8 cellular contexts compared by ENCODE assay signal in the genomic region with DNA sequence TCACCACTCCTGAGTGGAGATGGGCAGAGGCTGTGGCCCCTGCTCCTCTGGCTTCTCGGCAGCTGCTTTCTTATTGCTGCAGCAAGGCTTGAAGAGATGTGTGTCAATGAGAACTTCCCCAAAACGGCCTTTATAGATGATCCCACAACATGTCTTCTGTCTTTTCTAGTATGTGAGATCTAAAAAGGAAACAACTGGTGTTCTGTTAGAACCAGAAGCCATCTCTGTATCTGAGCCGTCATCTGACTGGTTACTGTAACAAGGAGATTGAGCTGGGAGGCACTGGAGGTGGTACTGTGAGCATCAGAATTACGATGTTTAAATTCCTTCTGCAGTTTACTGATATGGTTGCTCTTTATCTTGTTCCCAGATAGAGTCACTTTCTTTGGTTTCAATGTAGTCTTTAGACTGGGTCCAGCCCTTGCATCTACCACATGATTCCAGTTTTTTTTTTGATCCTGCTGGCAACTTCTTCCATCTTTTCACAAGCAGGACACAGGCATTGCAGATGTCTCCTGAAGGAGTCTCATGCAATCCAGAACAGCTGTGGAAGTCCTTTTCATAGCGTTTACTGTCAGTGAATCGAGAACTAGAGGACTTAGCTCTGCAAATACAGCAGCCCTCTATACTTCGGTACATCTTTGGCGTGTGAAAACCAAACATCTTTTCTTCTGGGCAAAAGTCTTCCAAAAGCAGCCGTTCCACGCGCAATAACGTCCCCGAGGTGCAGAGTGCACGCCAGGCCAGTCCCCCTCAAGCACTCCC. TPM values are rescaled to one million over a fixed set of nuclear protein-coding genes. Genes with fewer than 3 reads are reported as not detected.
DNase-seq lines count a peak whose midpoint lies in the region; ATAC-seq and TF ChIP-seq lines count a peak whose summit lies in the region.
"Not testable (repeated sequence)": the region's sequence is repeated elsewhere in the genome, so short reads cannot be mapped to it uniquely, and the experiment has no call there.

No MANE protein-coding gene starts in this region.

- not testable (repeated sequence) for H2BK12ac ChIP-seq in mesenchymal stem cell (ENCODE audit: low read length in 2 of 2)

- DNase-seq in GF-D8 (lab: John Stamatoyannopoulos, UW) (peak; percentile 77), MV-4-11 (lab: John Stamatoyannopoulos, UW) (peak; percentile 83), SKM-1 treated with dmso at 0.1 percent for 144 hours (lab: John Stamatoyannopoulos, UW; ENCODE audit: unreplicated experiment) (peak; percentile 28), cerebellar cortex (ENCODE audit: low spot score) (peak; percentile 5), testis (peak; percentile 45)
- not testable (repeated sequence) for DNase-seq in mesenchymal stem cell

- H2BK15ac ChIP-seq in mesenchymal stem cell (ENCODE audit: low read depth, poor library complexity, severe bottlenecking), result not testable (repeated sequence)

- not testable (repeated sequence) for H3K14ac ChIP-seq in mesenchymal stem cell (ENCODE audit: low read length in 2 of 2)

- H4K8ac ChIP-seq in mesenchymal stem cell (ENCODE audit: low read length), result not testable (repeated sequence)

- not testable (repeated sequence) for H4K91ac ChIP-seq in mesenchymal stem cell (ENCODE audit: low read length)

- H3K23ac ChIP-seq in mesenchymal stem cell (ENCODE audit: low read length in 2 of 2), result not testable (repeated sequence)

- ATAC-seq in GM21576 (IDR thresholded peaks at IDR 0.05; ENCODE audit: unreplicated experiment) (peak; percentile 56), HG03159 (IDR thresholded peaks at IDR 0.05; ENCODE audit: unreplicated experiment) (peak; percentile 49)

- not testable (repeated sequence) for H3K79me1 ChIP-seq in mesenchymal stem cell (replicated peaks; ENCODE audit: low read length, poor library complexity, severe bottlenecking)

- TF ChIP-seq POLR2A in testis (IDR thresholded peaks at IDR 0.05), result not testable (repeated sequence)

- H3K18ac ChIP-seq in mesenchymal stem cell (ENCODE audit: low read depth in 1 of 2, low read length in 2 of 2), result not testable (repeated sequence)

- TF ChIP-seq CTCF in testis (IDR thresholded peaks at IDR 0.05), result not testable (repeated sequence)

- not testable (repeated sequence) for H3K36me3 ChIP-seq in mesenchymal stem cell (ENCODE audit: control insufficient read depth in 1 of 2, insufficient read depth in 2 of 2, low read depth in 1 of 2, low read length in 2 of 2); testis (ENCODE audit: low read depth, missing control alignments)

- H3K9ac ChIP-seq in mesenchymal stem cell (ENCODE audit: low read length), result peak overlapping the region; percentile 49

- not testable (repeated sequence) for H2AK5ac ChIP-seq in mesenchymal stem cell (ENCODE audit: low read length, severe bottlenecking)

- H3K4me1 ChIP-seq in mesenchymal stem cell (ENCODE audit: control insufficient read depth, insufficient read depth, low read depth, low read length); testis: not testable (repeated sequence)

- H3K27me3 ChIP-seq in mesenchymal stem cell (ENCODE audit: control insufficient read depth in 1 of 2, insufficient read depth in 1 of 2, low read length in 2 of 2); testis: not testable (repeated sequence)

- intact Hi-C loops in testis (cut with DNase I; ENCODE audit: low total_unique reads), result not testable (repeated sequence)

- not testable (repeated sequence) for H3K4me2 ChIP-seq in mesenchymal stem cell (ENCODE audit: low read length, poor library complexity, severe bottlenecking)

- peak overlapping the region in 1 of 2 experiments; percentile 54 for H3K4me3 ChIP-seq in mesenchymal stem cell (ENCODE audit: insufficient read depth in 1 of 2, low read depth in 1 of 2, low read length in 2 of 2)
- H3K4me3 ChIP-seq in testis, result not testable (repeated sequence)

- not testable (repeated sequence) for H2AFZ ChIP-seq in mesenchymal stem cell (ENCODE audit: low read depth, low read length)

- not testable (repeated sequence) for H2BK5ac ChIP-seq in mesenchymal stem cell (ENCODE audit: low read depth, low read length, poor library complexity, severe bottlenecking)

- H3K4ac ChIP-seq in mesenchymal stem cell (ENCODE audit: low read depth in 1 of 2, low read length in 2 of 2), result not testable (repeated sequence)

- not testable (repeated sequence) for H3K9me3 ChIP-seq in mesenchymal stem cell (ENCODE audit: control insufficient read depth, low read length); testis

- not testable (repeated sequence) for H2BK120ac ChIP-seq in mesenchymal stem cell (ENCODE audit: low read depth, low read length)

- not testable (repeated sequence) for H3K27ac ChIP-seq in mesenchymal stem cell (ENCODE audit: low read length, poor library complexity, severe bottlenecking)
- peak overlapping the region; percentile 17 to 55 for H3K27ac ChIP-seq in testis

- 90% methylated on average over 12 of the region's 14 CpGs for WGBS in mesenchymal stem cell
- 59 to 72% methylated on average over 14 of the region's 14 CpGs for WGBS in testis, 2 donors

RNA-seq across cellular contexts. Expression of gene TAF4B, which starts 29.6 kb away (rescaled TPM):
- polyA plus RNA-seq in mesenchymal stem cell (2013, experiment 1 of 2), result 0.32 TPM
- polyA plus RNA-seq in mesenchymal stem cell (2013, experiment 2 of 2), result 0.38 TPM
- total RNA-seq in testis, result 10 to 100 TPM; 55.9 to 57.5 TPM
- polyA plus RNA-seq in testis (ENCODE audit: insufficient read depth, low read depth, low replicate concordance), result 11.6 TPM
